Comparison of ENCODE assay signal across 15 cellular contexts in the genomic region with DNA sequence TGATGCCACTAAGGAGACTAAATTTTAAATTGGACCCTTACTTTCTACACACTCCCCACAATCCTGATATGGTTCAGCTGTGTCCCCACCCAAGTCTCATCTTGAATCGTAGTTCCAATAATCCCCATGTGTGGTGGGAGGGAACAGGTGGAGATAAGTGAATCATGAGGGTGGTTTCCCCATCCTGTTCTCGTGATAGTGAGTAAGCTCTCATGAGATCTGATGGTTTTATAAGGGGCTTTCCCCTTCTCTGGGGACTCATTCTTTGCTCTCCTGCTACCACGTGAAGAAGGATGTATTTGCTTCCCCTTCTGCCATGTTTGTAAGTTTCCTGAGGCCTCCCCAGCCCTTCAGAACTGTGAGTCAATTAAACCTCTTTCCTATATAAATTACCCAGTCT. TPM values are rescaled to one million over a fixed set of nuclear protein-coding genes. Genes with fewer than 3 reads are reported as not detected.
DNase-seq lines count a peak whose midpoint lies in the region; ATAC-seq and TF ChIP-seq lines count a peak whose summit lies in the region.
"Had no signal": no experiment of that assay in that cellular context is flagged by ENCODE, and none has a peak within 500 bp of the region (broad histone marks: within the 10 kb centered on the region; RNA-seq: fewer than 3 reads in every experiment).

No MANE protein-coding gene starts in this region.

- no peaks in the 10 kb centered on the region for H4K20me1 ChIP-seq in BLaER1 treated with 17β-estradiol and CSF1 and Interleukin-3, amounts not matched to agents 10 nM and 100 nM
- no peaks in the 10 kb centered on the region for H4K20me1 ChIP-seq in PC-9 (ENCODE audit: insufficient read depth)

- H3K4me3 Mint-ChIP-seq in T-helper 2 cell treated with Interferon-gamma antibody and Interleukin-4, amounts not matched to agents 5 μg/mL and 100 μg/mL, for 36 hours, result no peak overlapping the region
- H3K4me3 Mint-ChIP-seq: CD4-positive, alpha-beta T cell had no signal

- peaks cover 2% of the 10 kb centered on the region for H3K27me3 Mint-ChIP-seq in T-helper 2 cell treated with Interferon-gamma antibody and Interleukin-4, amounts not matched to agents 5 μg/mL and 100 μg/mL, for 36 hours (ENCODE audit: low read depth)

- no peak overlapping the region for H3K4me3 ChIP-seq in BLaER1 treated with 17β-estradiol and CSF1 and Interleukin-3, amounts not matched to agents 10 nM and 100 nM
- no peak overlapping the region for H3K4me3 ChIP-seq in PC-9
- H3K4me3 ChIP-seq: right lobe of liver had no signal

- peaks cover 0 to 38% (median 0%) of the 10 kb centered on the region in 11 experiments; a peak in 5 of 22 replicates for H3K9me3 ChIP-seq in BLaER1 treated with 17β-estradiol and CSF1 and Interleukin-3, amounts not matched to agents 10 nM and 100 nM (replicated peaks in 1 of 11)
- H3K9me3 ChIP-seq in PC-9 (ENCODE audit: insufficient read depth, low read depth), result no peaks in the 10 kb centered on the region
- H3K9me3 ChIP-seq: right lobe of liver had no signal

- no TSS peak for BruUV-seq in PC-9 (replicated peaks; lab: Mats Ljungman, UMichigan)

- peak overlapping the region in 4 of 11 experiments; percentile 2 to 58 (median 34); a peak in 5 of 22 replicates for H3K27ac ChIP-seq in BLaER1 treated with 17β-estradiol and CSF1 and Interleukin-3, amounts not matched to agents 10 nM and 100 nM
- no peak overlapping the region for H3K27ac ChIP-seq in PC-9
- H3K27ac ChIP-seq: right lobe of liver had no signal

- no peaks in the 10 kb centered on the region for H3K9me2 ChIP-seq in PC-9 (ENCODE audit: insufficient read depth)

- POLR2A ChIA-PET in PC-9 (lab: Charles Lee; ENCODE audit: unreplicated experiment), result no interaction called here

- peak; percentile 8 for DNase-seq in T-helper 2 cell treated with Interferon-gamma antibody and Interleukin-4, amounts not matched to agents 5 μg/mL and 100 μg/mL, for 36 hours (ENCODE audit: low spot score)
- DNase-seq in kidney tubule cell (ENCODE audit: low spot score), result peak; percentile 85
- DNase-seq in AG08396 (ENCODE audit: low spot score), result no peak
- no peak for DNase-seq in PC-9
- DNase-seq in Right ventricle myocardium inferior (ENCODE audit: missing footprints), result no peak
- DNase-seq: CD4-positive, alpha-beta T cell; effector CD8-positive, alpha-beta T cell; GDM1; kidney glomerular epithelial cell; NCI-H146; right lobe of liver; SIG-M5 had no signal

- CTCF ChIA-PET in PC-9 (lab: Charles Lee), result no interaction called here

- no peak overlapping the region for H3K9ac ChIP-seq in BLaER1 treated with 17β-estradiol and CSF1 and Interleukin-3, amounts not matched to agents 10 nM and 100 nM

- H3K36me3 Mint-ChIP-seq in T-helper 2 cell treated with Interferon-gamma antibody and Interleukin-4, amounts not matched to agents 5 μg/mL and 100 μg/mL, for 36 hours (ENCODE audit: low read depth), result no peaks in the 10 kb centered on the region

- peak overlapping the region in 8 of 11 experiments; percentile 2 to 46 (median 26); a peak in 9 of 22 replicates for H3K4me2 ChIP-seq in BLaER1 treated with 17β-estradiol and CSF1 and Interleukin-3, amounts not matched to agents 10 nM and 100 nM
- H3K4me2 ChIP-seq in PC-9, result no peak overlapping the region

- no peak for TF ChIP-seq CTCF in PC-9 (conservative IDR thresholded peaks at IDR 0.05)

- no peaks in the 10 kb centered on the region for H3K36me3 ChIP-seq in BLaER1 treated with 17β-estradiol and CSF1 and Interleukin-3, amounts not matched to agents 10 nM and 100 nM
- H3K36me3 ChIP-seq in PC-9 (ENCODE audit: low read depth), result no peaks in the 10 kb centered on the region
- H3K36me3 ChIP-seq: right lobe of liver had no signal

- no peak overlapping the region for H3K27ac Mint-ChIP-seq in T-helper 2 cell treated with Interferon-gamma antibody and Interleukin-4, amounts not matched to agents 5 μg/mL and 100 μg/mL, for 36 hours
- H3K27ac Mint-ChIP-seq: CD4-positive, alpha-beta T cell had no signal

- no peak overlapping the region for H2AFZ ChIP-seq in PC-9

- ATAC-seq in GM19023 (IDR thresholded peaks at IDR 0.05; ENCODE audit: unreplicated experiment) (peak; percentile 52), GM18861 (IDR thresholded peaks at IDR 0.05; ENCODE audit: unreplicated experiment) (no peak), Right ventricle myocardium inferior (no peak)
- ATAC-seq: right lobe of liver had no signal

- peaks cover 0 to 20% (median 6%) of the 10 kb centered on the region in 10 experiments; a peak in 11 of 20 replicates for H3K4me1 ChIP-seq in BLaER1 treated with 17β-estradiol and CSF1 and Interleukin-3, amounts not matched to agents 10 nM and 100 nM
- no peaks in the 10 kb centered on the region for H3K4me1 ChIP-seq in PC-9 (replicated peaks; ENCODE audit: insufficient read depth)
- H3K4me1 ChIP-seq: right lobe of liver had no signal

- intact Hi-C loops in PC-9 (cut with micrococcal nuclease; ENCODE audit: unreplicated experiment), result no loop called here
- intact Hi-C loops in Right ventricle myocardium inferior (cut with DNase I), result no loop called here

- H3F3A ChIP-seq in PC-9 (ENCODE audit: insufficient read depth, low read depth), result no peaks in the 10 kb centered on the region

- no peaks in the 10 kb centered on the region for H3K9me3 Mint-ChIP-seq in T-helper 2 cell treated with Interferon-gamma antibody and Interleukin-4, amounts not matched to agents 5 μg/mL and 100 μg/mL, for 36 hours
- H3K9me3 Mint-ChIP-seq: CD4-positive, alpha-beta T cell had no signal

- H3K79me2 ChIP-seq in PC-9 (ENCODE audit: low read depth), result no peaks in the 10 kb centered on the region

- H3K4me1 Mint-ChIP-seq in T-helper 2 cell treated with Interferon-gamma antibody and Interleukin-4, amounts not matched to agents 5 μg/mL and 100 μg/mL, for 36 hours (ENCODE audit: low read depth), result no peaks in the 10 kb centered on the region

- no peaks in the 10 kb centered on the region for H3K27me3 ChIP-seq in BLaER1 treated with 17β-estradiol and CSF1 and Interleukin-3, amounts not matched to agents 10 nM and 100 nM
- H3K27me3 ChIP-seq in PC-9 (ENCODE audit: insufficient read depth, low read depth), result no peaks in the 10 kb centered on the region
- H3K27me3 ChIP-seq: right lobe of liver had no signal

RNA-seq across cellular contexts. Expression of gene BET1, which starts 18.4 kb away (rescaled TPM):
- 39.5 and 43.0 TPM in 2 replicates for total RNA-seq in PC-9 (2021)
- total RNA-seq in Right ventricle myocardium inferior, result 14.2 TPM

Comparison
In these comparisons a context has a peak if more than half of its experiments do, and no peak if none do; other contexts are left out.
1. DNase-seq: peak in T-helper 2 cell treated with Interferon-gamma antibody and Interleukin-4, amounts not matched to agents 5 μg/mL and 100 μg/mL, for 36 hours (single experiment) and kidney tubule cell (single experiment); none in AG08396 (single experiment), PC-9 (0 of 2) and Right ventricle myocardium inferior (single experiment).